In the genomic region with DNA sequence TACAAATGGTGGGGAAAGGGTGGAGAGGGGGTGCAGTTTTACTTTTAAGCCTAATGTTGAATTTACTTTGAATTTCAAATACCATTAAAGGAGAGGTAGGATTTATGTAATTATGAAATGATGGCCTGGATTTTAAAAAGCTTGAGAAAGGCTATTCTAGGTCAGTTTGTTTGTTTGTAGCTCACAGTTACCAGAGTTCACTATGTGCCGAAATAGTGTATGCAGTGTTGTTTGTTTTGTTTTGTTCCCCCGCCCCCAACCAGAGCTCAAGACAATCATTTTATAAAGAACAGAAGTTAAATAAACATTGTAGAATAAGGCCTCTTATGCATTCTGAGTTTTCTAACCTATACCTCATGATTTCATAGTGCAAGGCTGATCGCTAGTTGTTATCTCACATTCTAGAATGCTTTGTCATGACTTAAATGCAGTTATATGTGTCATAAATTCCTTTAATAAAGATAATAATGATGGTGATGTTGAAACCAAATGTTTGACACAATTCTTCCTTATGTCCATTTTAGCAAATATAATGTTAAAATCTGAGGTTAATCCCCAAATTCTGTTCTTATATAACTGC, we compare ENCODE assay signal across 17 cellular contexts. TPM values are rescaled to one million over a fixed set of nuclear protein-coding genes. Genes with fewer than 3 reads are reported as not detected.
DNase-seq lines count a peak whose midpoint lies in the region; ATAC-seq and TF ChIP-seq lines count a peak whose summit lies in the region.
"Had no signal": no experiment of that assay in that cellular context is flagged by ENCODE, and none has a peak within 500 bp of the region (broad histone marks: within the 10 kb centered on the region; RNA-seq: fewer than 3 reads in every experiment).

No MANE protein-coding gene starts in this region.

- no peaks in the 10 kb centered on the region for H3K27me3 ChIP-seq in upper lobe of right lung
- H3K27me3 ChIP-seq: BLaER1 had no signal

- no peak for DNase-seq in Right ventricle myocardium superior
- DNase-seq in cardiac septum (ENCODE audit: low spot score), result no peak
- peak; percentile 71 for DNase-seq in amniotic epithelial cell (ENCODE audit: low read depth)
- no peak for DNase-seq in left ventricle myocardium superior
- DNase-seq in retinal pigment epithelial cell (ENCODE audit: low read depth), result peak; percentile 9
- no peak for DNase-seq in NCI-H146 treated with DMSO at 0.1 percent for 48 hours (lab: John Stamatoyannopoulos, UW; ENCODE audit: unreplicated experiment)
- no peak for DNase-seq in upper lobe of right lung
- DNase-seq: Caco-2; CD8-positive, alpha-beta memory T cell; DMS53; GF-D8; HCEC 1CT; HFFc6; IMR-90 had no signal

- TF ChIP-seq CTCF in retinal pigment epithelial cell (conservative IDR thresholded peaks at IDR 0.05; ENCODE audit: low read depth, low read length) (no peak), upper lobe of right lung (IDR thresholded peaks at IDR 0.05) (no peak)

- no peaks in the 10 kb centered on the region for H3K9me3 ChIP-seq in upper lobe of right lung
- H3K9me3 ChIP-seq: BLaER1, Caco-2 had no signal

- peak; percentile 72 for ATAC-seq in Right ventricle myocardium superior (ENCODE audit: poor library complexity)
- ATAC-seq in left ventricle myocardium superior, result peak; percentile 50
- no peak for ATAC-seq in upper lobe of right lung

- H3K27ac ChIP-seq in upper lobe of right lung, result no peak overlapping the region
- H3K27ac ChIP-seq: 22Rv1, BLaER1 had no signal

- H3K4me1 ChIP-seq in upper lobe of right lung, result no peaks in the 10 kb centered on the region
- H3K4me1 ChIP-seq: BLaER1 had no signal

- H3K4me3 ChIP-seq in retinal pigment epithelial cell (ENCODE audit: low read length), result no peak overlapping the region
- no peak overlapping the region for H3K4me3 ChIP-seq in upper lobe of right lung
- H3K4me3 ChIP-seq: BLaER1 had no signal

- no peaks in the 10 kb centered on the region for H3K36me3 ChIP-seq in upper lobe of right lung
- H3K36me3 ChIP-seq: BLaER1 had no signal

- intact Hi-C loops in Right ventricle myocardium superior (cut with DNase I), result no loop called here
- intact Hi-C loops in cardiac septum (cut with DNase I), result no loop called here
- intact Hi-C loops in left ventricle myocardium superior (cut with micrococcal nuclease), result no loop called here
- intact Hi-C loops in upper lobe of right lung (cut with DNase I), result no loop called here

RNA-seq across cellular contexts. Expression of a gene that starts 7.8 kb away (rescaled TPM):
- total RNA-seq in Right ventricle myocardium superior, result 2.1 TPM
- total RNA-seq in cardiac septum, result 15.6 TPM
- total RNA-seq in left ventricle myocardium superior, result 1.2 TPM
- total RNA-seq in upper lobe of right lung, result 2.1 TPM
- total RNA-seq: A673; Caco-2; CD8-positive, alpha-beta memory T cell; HFFc6; IMR-90 had no signal

Comparison
In these comparisons a context has a peak if more than half of its experiments do, and no peak if none do; other contexts are left out.
1. DNase-seq: peak in amniotic epithelial cell (single experiment) and retinal pigment epithelial cell (single experiment); none in Right ventricle myocardium superior (single experiment), cardiac septum (single experiment), left ventricle myocardium superior (single experiment), NCI-H146 treated with DMSO at 0.1 percent for 48 hours (single experiment) and upper lobe of right lung (single experiment).